ENCODE assay signal across 20 cellular contexts in the genomic region with DNA sequence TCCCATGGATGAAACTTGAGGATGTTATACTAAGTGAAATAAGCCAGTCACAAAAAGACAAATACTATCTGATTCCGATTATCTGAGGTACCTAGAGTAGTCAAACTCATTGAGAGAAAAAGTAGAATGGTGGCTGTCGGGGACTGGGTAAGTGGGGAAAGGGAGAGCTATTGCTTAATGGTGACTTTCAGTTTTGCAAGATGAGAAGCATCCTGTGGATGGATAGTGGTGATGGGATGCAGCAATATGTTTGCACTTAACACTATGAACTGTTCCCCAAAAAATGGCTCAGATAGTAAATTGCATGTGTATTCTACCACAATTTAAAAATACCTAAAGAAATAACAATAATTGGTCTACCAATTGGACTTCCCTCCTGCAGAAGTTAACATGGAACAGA.
"Had no signal": no experiment of that assay in that cellular context is flagged by ENCODE, and none has a peak within 500 bp of the region (broad histone marks: within the 10 kb centered on the region; RNA-seq: fewer than 3 reads in every experiment).

No MANE protein-coding gene starts in this region.

- H3K27ac Mint-ChIP-seq: nephron, progenitor cell of endocrine pancreas had no signal

- DNase-seq: esophagus squamous epithelium; foreskin keratinocyte; head of caudate nucleus; left colon; left ventricle myocardium superior; mesenchymal stem cell; midbrain; occipital lobe; pancreas; right cardiac atrium; stimulated activated CD4-positive, alpha-beta T cell treated with anti-CD3 and anti-CD28 coated beads, Interleukin-2, amount 100 ng/mL, for 48 hours; stimulated activated naive CD4-positive, alpha-beta T cell treated with Interleukin-2 at 50 U/mL for 16 hours; thyroid gland; upper lobe of left lung; uterus had no signal

- H3K27ac ChIP-seq: esophagus squamous epithelium, foreskin keratinocyte, hepatocyte, pancreas, thyroid gland, upper lobe of left lung, uterus had no signal

- H3K36me3 ChIP-seq: esophagus squamous epithelium, pancreas, thyroid gland, upper lobe of left lung, uterus had no signal

- H3K27me3 ChIP-seq: esophagus squamous epithelium, foreskin keratinocyte, hepatocyte, pancreas, thyroid gland, upper lobe of left lung, uterus had no signal

- H3K9me3 Mint-ChIP-seq: nephron had no signal

- H3K4me3 ChIP-seq: esophagus squamous epithelium, hepatocyte, lung, pancreas, smooth muscle cell, thyroid gland, upper lobe of left lung, uterus had no signal

- ATAC-seq: foreskin keratinocyte, left colon, left ventricle myocardium superior, pancreas, right cardiac atrium had no signal

- H3K9me3 ChIP-seq: esophagus squamous epithelium, pancreas, thyroid gland, upper lobe of left lung, uterus had no signal

- H2AFZ ChIP-seq: hepatocyte had no signal

- H3K4me1 ChIP-seq: foreskin keratinocyte, uterus had no signal

- H3K4me2 ChIP-seq: hepatocyte, smooth muscle cell had no signal

- H3K4me3 Mint-ChIP-seq: nephron had no signal
